In genomic region chr14:54366726-54367707, GRCh38 we compare ENCODE assay signal across 1 cellular context.
TF ChIP-seq lines count a peak whose summit lies in the region.

No MANE protein-coding gene starts in this region.

TF ChIP-seq in H1, 55 proteins besides CTCF, POLR2A, EP300 and RAD21 (continued from another document):
- peak; percentile 58; the same call in 1 of the 2 replicates for TF ChIP-seq ATF2 (IDR thresholded peaks at IDR 0.05; ENCODE audit: low read length)
- TF ChIP-seq RFX5 (IDR thresholded peaks at IDR 0.05; ENCODE audit: borderline replicate concordance, low read depth, low read length) = no peak
- no peak for TF ChIP-seq CEBPB (IDR thresholded peaks at IDR 0.05; ENCODE audit: low read depth, low read length)
- no peak for TF ChIP-seq KDM4A (IDR thresholded peaks at IDR 0.05; ENCODE audit: low read depth, low read length, severe bottlenecking)
- TF ChIP-seq TAF7 (optimal IDR thresholded peaks at IDR 0.05; ENCODE audit: borderline replicate concordance, low read depth, low read length) = peak; percentile 80
- no peak for TF ChIP-seq RBBP5 (IDR thresholded peaks at IDR 0.05; ENCODE audit: borderline replicate concordance, low read depth, low read length)
- no peak for TF ChIP-seq HDAC2 (IDR thresholded peaks at IDR 0.05; ENCODE audit: borderline replicate concordance in 1 of 2, low read depth in 2 of 2, low read length in 2 of 2)
- TF ChIP-seq SUZ12 (IDR thresholded peaks at IDR 0.05; ENCODE audit: low read length) = no peak
- peak; percentile 13; the same call in 1 of the 2 replicates for TF ChIP-seq POLR2AphosphoS5 (IDR thresholded peaks at IDR 0.05; ENCODE audit: low read depth, low read length)
- no peak for TF ChIP-seq NANOG (IDR thresholded peaks at IDR 0.05; ENCODE audit: insufficient read depth, low read depth, low read length, poor library complexity, severe bottlenecking)
- no peak for TF ChIP-seq PHF8 (conservative IDR thresholded peaks at IDR 0.05; ENCODE audit: low read depth, low read length)
- no peak for TF ChIP-seq TCF12 (IDR thresholded peaks at IDR 0.05; ENCODE audit: low read depth, low read length)
- TF ChIP-seq MAX (IDR thresholded peaks at IDR 0.05) = 0 out of 2 replicates have a peak, but pooled peaks have one; percentile 2
- TF ChIP-seq KDM5A (IDR thresholded peaks at IDR 0.05; ENCODE audit: low read length) = no peak
- TF ChIP-seq YY1 (IDR thresholded peaks at IDR 0.05; ENCODE audit: low read depth, low read length) = 0 out of 2 replicates have a peak, but pooled peaks have one; percentile 25
